ENCODE assay signal across 7 cellular contexts in genomic region chr13:60267498-60268202, GRCh38.
A peak's percentile ranks its signal among the peaks of the same experiment; 100 is the strongest.
DNase-seq lines count a peak whose midpoint lies in the region; ATAC-seq and TF ChIP-seq lines count a peak whose summit lies in the region.

No MANE protein-coding gene starts in this region.

- H3K27ac ChIP-seq in SJCRH30 (no peak overlapping the region), sigmoid colon (no peak overlapping the region)

- H3K36me3 ChIP-seq in SJCRH30 (no peaks in the 10 kb centered on the region), sigmoid colon (no peaks in the 10 kb centered on the region)

- no peak for TF ChIP-seq CTCF in foreskin fibroblast (IDR thresholded peaks at IDR 0.05; ENCODE audit: low read depth, low read length)
- no peak for TF ChIP-seq CTCF in sigmoid colon (IDR thresholded peaks at IDR 0.05)

- no peaks in the 10 kb centered on the region for H3K4me1 ChIP-seq in SJCRH30
- no peaks in the 10 kb centered on the region for H3K4me1 ChIP-seq in sigmoid colon

- H3K9me3 ChIP-seq in SJCRH30 (replicated peaks) = no peaks in the 10 kb centered on the region
- H3K9me3 ChIP-seq in sigmoid colon = no peaks in the 10 kb centered on the region

- no peak for TF ChIP-seq EP300 in sigmoid colon (IDR thresholded peaks at IDR 0.05)

- ATAC-seq in GM18519 (IDR thresholded peaks at IDR 0.05; ENCODE audit: low FRiP score, unreplicated experiment) = peak; percentile 69
- ATAC-seq in HG02763 (IDR thresholded peaks at IDR 0.05; ENCODE audit: unreplicated experiment) = peak; percentile 81

- no peak for TF ChIP-seq POLR2A in sigmoid colon (IDR thresholded peaks at IDR 0.05)

- DNase-seq in SJCRH30 (no peak), foreskin fibroblast (peak in 1 of 2 donors; percentile 11), sigmoid colon (no peak), NCI-H128 (lab: John Stamatoyannopoulos, UW; ENCODE audit: unreplicated experiment) (no peak)
- no peak for DNase-seq in activated effector memory CD4-positive, alpha-beta T cell treated with Interleukin-2 at 50 U/mL for 16 hours

- WGBS in sigmoid colon, 2 donors = 31 to 45% methylated on average over 24 of the region's 24 CpGs

- intact Hi-C loops in sigmoid colon (cut with DNase I) = no loop called here

- no peaks in the 10 kb centered on the region; the same call in 1 of the 2 replicates for H3K27me3 ChIP-seq in SJCRH30
- no peaks in the 10 kb centered on the region for H3K27me3 ChIP-seq in sigmoid colon

- H3K4me3 ChIP-seq in SJCRH30 (peak overlapping the region; percentile 27), foreskin fibroblast (ENCODE audit: low read depth in 1 of 2, low read length in 2 of 2) (peak overlapping the region; percentile 46 to 64), sigmoid colon (peak overlapping the region; percentile 11 to 48 (median 36))
